In genomic region chr4:108834167-108834566, GRCh38 we compare ENCODE assay signal across 9 cellular contexts.
DNase-seq lines count a peak whose midpoint lies in the region; ATAC-seq and TF ChIP-seq lines count a peak whose summit lies in the region.
"Had no signal": no experiment of that assay in that cellular context is flagged by ENCODE, and none has a peak within 500 bp of the region (broad histone marks: within the 10 kb centered on the region; RNA-seq: fewer than 3 reads in every experiment).

No MANE protein-coding gene starts in this region.

- H3K27me3 ChIP-seq in SJSA1 (replicated peaks): no peaks in the 10 kb centered on the region
- H3K27me3 ChIP-seq in fibroblast of lung (ENCODE audit: control insufficient read depth, insufficient read depth, low read length): no peaks in the 10 kb centered on the region
- H3K27me3 ChIP-seq in lower lobe of right lung (ENCODE audit: low read depth): no peaks in the 10 kb centered on the region

- no peak overlapping the region for H2AFZ ChIP-seq in fibroblast of lung (ENCODE audit: low read length)

- H3K9me3 Mint-ChIP-seq in HFFc6: no peaks in the 10 kb centered on the region
- H3K9me3 Mint-ChIP-seq: IgD-negative memory B cell had no signal

- no peak for TF ChIP-seq CTCF in HFFc6 (IDR thresholded peaks at IDR 0.05)
- no peak for TF ChIP-seq CTCF in fibroblast of lung (conservative IDR thresholded peaks at IDR 0.05 in 1 of 2, IDR thresholded peaks at IDR 0.05 in 1 of 2; ENCODE audit: low read depth in 1 of 2, low read length in 2 of 2)
- no peak for TF ChIP-seq CTCF in lower lobe of right lung (IDR thresholded peaks at IDR 0.05)
- no peak for TF ChIP-seq CTCF in lower leg skin (IDR thresholded peaks at IDR 0.05)

- intact Hi-C loops in lower lobe of right lung (cut with DNase I) (no loop called here), lower leg skin (cut with DNase I; ENCODE audit: low total_unique reads) (loop anchor here (10.0 kb wide), 1 partner anchor 571 kb away; no protein-coding TSS in a partner anchor)

- H3K27ac ChIP-seq in SJSA1 (no peak overlapping the region), fibroblast of lung (ENCODE audit: insufficient read depth, low read length) (no peak overlapping the region), lower lobe of right lung (no peak overlapping the region)

- no peak overlapping the region for H3K4me3 ChIP-seq in SJSA1
- no peak overlapping the region for H3K4me3 ChIP-seq in fibroblast of lung (replicated peaks in 1 of 4; ENCODE audit: control extremely low read depth in 1 of 4, insufficient read depth in 1 of 4, low read depth in 3 of 4, low read length in 4 of 4)
- no peak overlapping the region for H3K4me3 ChIP-seq in skeletal muscle cell (ENCODE audit: low read depth, low read length)
- no peak overlapping the region for H3K4me3 ChIP-seq in lower lobe of right lung
- H3K4me3 ChIP-seq in lower leg skin (ENCODE audit: low read depth, poor library complexity, severe bottlenecking): no peak overlapping the region
- H3K4me3 ChIP-seq: HAP-1 had no signal

- no peaks in the 10 kb centered on the region; the same call in 1 of the 2 replicates for H3K4me1 ChIP-seq in SJSA1 (replicated peaks)
- H3K4me1 ChIP-seq in fibroblast of lung (ENCODE audit: control insufficient read depth, extremely low read depth, insufficient read depth, low read length): no peaks in the 10 kb centered on the region
- H3K4me1 ChIP-seq in lower lobe of right lung: no peaks in the 10 kb centered on the region

- peak; percentile 68 for DNase-seq in HFFc6
- peak; percentile 15 to 55 for DNase-seq in SJSA1 (ENCODE audit: low read depth in 1 of 2, low spot score in 2 of 2)
- peak; percentile 47 to 94 for DNase-seq in fibroblast of lung (ENCODE audit: low read depth in 2 of 2)
- DNase-seq in skeletal muscle cell (ENCODE audit: low read depth): peak; percentile 82
- DNase-seq in lower lobe of right lung: no peak
- no peak for DNase-seq in lower leg skin (ENCODE audit: low spot score in 2 of 2)

- peak overlapping the region; percentile 50; the same call in 1 of the 2 replicates for H3K27ac Mint-ChIP-seq in HFFc6

- H3K79me2 ChIP-seq in fibroblast of lung (ENCODE audit: control insufficient read depth, insufficient read depth, low read length): no peaks in the 10 kb centered on the region

- H3K9me3 ChIP-seq in SJSA1 (replicated peaks) (no peaks in the 10 kb centered on the region), fibroblast of lung (ENCODE audit: control insufficient read depth, insufficient read depth, low read depth, low read length) (no peaks in the 10 kb centered on the region), lower lobe of right lung (no peaks in the 10 kb centered on the region)
- H3K9me3 ChIP-seq: HAP-1 had no signal

- H4K20me1 ChIP-seq in fibroblast of lung (ENCODE audit: control insufficient read depth, extremely low read depth, insufficient read depth, low read length): no peaks in the 10 kb centered on the region

- H3K9ac ChIP-seq in fibroblast of lung (ENCODE audit: insufficient read depth, low read length): no peak overlapping the region

- WGBS in lower leg skin, 2 donors: 38 to 44% methylated on average over 7 of the region's 7 CpGs

- no peaks in the 10 kb centered on the region for H3K36me3 Mint-ChIP-seq in HFFc6 (ENCODE audit: low read depth)
- H3K36me3 Mint-ChIP-seq: IgD-negative memory B cell had no signal

- peak overlapping the region; percentile 1; the same call in 1 of the 2 replicates for H3K4me3 Mint-ChIP-seq in HFFc6
- H3K4me3 Mint-ChIP-seq: IgD-negative memory B cell had no signal

- H3K36me3 ChIP-seq in SJSA1 (no peaks in the 10 kb centered on the region), fibroblast of lung (ENCODE audit: control insufficient read depth, insufficient read depth, low read length) (no peaks in the 10 kb centered on the region), lower lobe of right lung (no peaks in the 10 kb centered on the region)
- H3K36me3 ChIP-seq: HAP-1 had no signal

- no peak for TF ChIP-seq POLR2A in lower leg skin (IDR thresholded peaks at IDR 0.05)

- no peaks in the 10 kb centered on the region for H3K27me3 Mint-ChIP-seq in HFFc6 (ENCODE audit: insufficient read depth)

- H3K4me1 Mint-ChIP-seq in HFFc6 (ENCODE audit: low read depth): peaks cover 29% of the 10 kb centered on the region
- H3K4me1 Mint-ChIP-seq: IgD-negative memory B cell had no signal

- ATAC-seq in lower lobe of right lung (no peak), GM21367 (IDR thresholded peaks at IDR 0.05; ENCODE audit: unreplicated experiment) (no peak)

- no peak overlapping the region for H3K4me2 ChIP-seq in fibroblast of lung (ENCODE audit: extremely low read depth, insufficient read depth, low read length)

Comparison
In these comparisons a context has a peak if more than half of its experiments do, and no peak if none do; other contexts are left out.
1. DNase-seq: peak in HFFc6 (single experiment), SJSA1 (2 of 2), fibroblast of lung (2 of 2) and skeletal muscle cell (single experiment); none in lower lobe of right lung (single experiment) and lower leg skin (0 of 2).